In the genomic region with DNA sequence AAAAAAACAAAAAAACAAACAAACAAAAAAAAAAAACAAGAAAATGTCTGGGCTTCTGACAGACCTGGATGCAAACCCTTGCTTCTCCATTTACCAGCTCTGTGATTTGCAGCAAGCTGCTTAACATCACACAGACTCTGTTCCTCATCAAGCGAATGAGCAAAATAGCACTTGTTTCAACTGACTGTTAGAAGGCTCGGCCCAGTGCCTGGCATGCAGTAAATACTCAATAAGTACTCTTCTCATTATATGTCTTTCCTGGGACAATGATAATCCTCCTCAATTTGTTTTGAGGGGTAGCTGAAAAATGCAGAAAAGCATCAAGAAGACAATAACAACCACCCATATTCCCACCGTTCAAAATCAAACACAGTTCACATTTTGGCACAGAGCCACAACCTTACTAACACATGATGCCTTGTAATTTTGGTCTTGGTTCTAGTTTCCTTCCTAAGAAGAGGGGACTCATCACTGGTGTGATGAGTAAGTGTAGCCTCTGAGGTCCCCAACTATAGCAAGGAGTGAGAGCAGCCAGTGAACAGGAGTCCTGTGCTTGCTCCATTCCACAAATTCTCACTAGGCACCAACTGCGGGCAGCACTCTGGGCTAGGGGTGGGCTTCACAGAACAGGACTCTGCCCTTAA, we compare ENCODE assay signal across 19 cellular contexts.
DNase-seq lines count a peak whose midpoint lies in the region; ATAC-seq and TF ChIP-seq lines count a peak whose summit lies in the region.
"Had no signal": no experiment of that assay in that cellular context is flagged by ENCODE, and none has a peak within 500 bp of the region (broad histone marks: within the 10 kb centered on the region; RNA-seq: fewer than 3 reads in every experiment).

No MANE protein-coding gene starts in this region.

- H3K9ac ChIP-seq in PC-3 (ENCODE audit: low read length) (no peak overlapping the region), skeletal muscle tissue (ENCODE audit: low read depth in 1 of 3, low read length in 3 of 3) (no peak overlapping the region)

- no peaks in the 10 kb centered on the region for H4K20me1 ChIP-seq in PC-3 (ENCODE audit: low read length)

- H3K4me1 ChIP-seq in PC-3 (ENCODE audit: insufficient read depth, low read length) (peaks cover 12% of the 10 kb centered on the region), skeletal muscle tissue (ENCODE audit: control insufficient read depth in 3 of 3, insufficient read depth in 3 of 3, low read length in 3 of 3) (peaks cover 28 to 34% (median 31%) of the 10 kb centered on the region in 3 donors)
- H3K4me1 ChIP-seq: breast epithelium had no signal

- no peak overlapping the region for H2AFZ ChIP-seq in PC-3 (ENCODE audit: low read length)
- H2AFZ ChIP-seq: GM23338 had no signal

- H3K4me2 ChIP-seq in PC-3 (ENCODE audit: low read length), result no peak overlapping the region
- H3K4me2 ChIP-seq: GM23338 had no signal

- BruUV-seq in PC-3 (replicated peaks; lab: Mats Ljungman, UMichigan), result no TSS peak

- ATAC-seq in PC-3, result no peak
- ATAC-seq: GM23338, sciatic nerve had no signal

- H3K4me3 ChIP-seq in PC-3 (ENCODE audit: low read length) (no peak overlapping the region), fibroblast of mammary gland (ENCODE audit: control insufficient read depth, low read depth, low read length) (no peak overlapping the region), skeletal muscle tissue (ENCODE audit: low read length in 3 of 3) (no peak overlapping the region)
- H3K4me3 ChIP-seq: breast epithelium, GM23338 had no signal

- H3K36me3 ChIP-seq in PC-3 (ENCODE audit: low read depth, low read length) (no peaks in the 10 kb centered on the region), skeletal muscle tissue (ENCODE audit: control insufficient read depth in 3 of 3, insufficient read depth in 3 of 3, low read length in 3 of 3) (no peaks in the 10 kb centered on the region)
- H3K36me3 ChIP-seq: breast epithelium had no signal

- intact Hi-C loops in PC-3 (cut with micrococcal nuclease), result loop anchor here (5.0 kb wide), 3 partner anchors 72 to 147 kb away; no protein-coding TSS in a partner anchor

- H3K9me3 ChIP-seq in PC-3 (ENCODE audit: low read length) (no peaks in the 10 kb centered on the region), skeletal muscle tissue (ENCODE audit: control insufficient read depth in 3 of 3, low read length in 3 of 3) (no peaks in the 10 kb centered on the region)
- H3K9me3 ChIP-seq: breast epithelium had no signal

- H3F3A ChIP-seq in PC-3 (ENCODE audit: low read length, unreplicated experiment), result no peaks in the 10 kb centered on the region

- DNase-seq in activated CD4-positive, alpha-beta T cell treated with anti-CD3 and anti-CD28 coated beads for 48 hours, result peak; percentile 35
- no peak for DNase-seq in activated CD4-positive, alpha-beta T cell treated with anti-CD3 and anti-CD28 coated beads, Interleukin-2, amount 50 U/mL, for 4 hours
- DNase-seq in PC-3 (peak; percentile 40), fibroblast of mammary gland (ENCODE audit: low read depth) (peak; percentile 40), NCI-H2029 treated with DMSO at 0.1 percent for 48 hours (lab: John Stamatoyannopoulos, UW) (no peak), OCI-M2 (lab: John Stamatoyannopoulos, UW; ENCODE audit: unreplicated experiment) (no peak), GM10248 (ENCODE audit: extremely low spot score) (no peak)
- DNase-seq: activated CD4-positive, alpha-beta T cell treated with anti-CD3 and anti-CD28 coated beads, Interleukin-2, amount 10 ng/mL, durations not matched to agents 7 days and 5 days; C1 segment of cervical spinal cord; DMS 273 treated with DMSO at 0.1 percent for 48 hours; KG1; NCI-H1105 treated with DMSO at 0.1 percent for 48 hours; stimulated activated CD4-positive, alpha-beta T cell treated with anti-CD3 and anti-CD28 coated beads, Interleukin-4, amount 100 ng/mL, for 4 hours; stimulated activated CD8-positive, alpha-beta memory T cell treated with anti-CD3 and anti-CD28 coated beads, Interleukin-4, amount 100 ng/mL, for 48 hours had no signal

- H3K27ac ChIP-seq in PC-3 (ENCODE audit: low read length) (no peak overlapping the region), skeletal muscle tissue (ENCODE audit: low read depth, low read length) (peak overlapping the region; percentile 92)
- H3K27ac ChIP-seq: breast epithelium, HL-60 had no signal

- H3K9me2 ChIP-seq in PC-3 (replicated peaks; ENCODE audit: low read length), result no peaks in the 10 kb centered on the region

- POLR2A ChIA-PET in PC-3 (lab: Charles Lee; ENCODE audit: unreplicated experiment), result no interaction called here
- POLR2A ChIA-PET in GM10248 (lab: Yijun Ruan, JAX), result interaction anchor here (0.6 kb wide), 1 partner anchor 355 kb away, joined by 3 read pairs; no protein-coding TSS in a partner anchor

- H3K27me3 ChIP-seq in PC-3 (ENCODE audit: low read length) (no peaks in the 10 kb centered on the region), skeletal muscle tissue (ENCODE audit: control insufficient read depth in 3 of 3, insufficient read depth in 3 of 3, low read length in 3 of 3) (no peaks in the 10 kb centered on the region)
- H3K27me3 ChIP-seq: breast epithelium had no signal

- H3K79me2 ChIP-seq in PC-3 (ENCODE audit: low read length), result no peaks in the 10 kb centered on the region

- CTCF ChIA-PET in PC-3 (lab: Charles Lee) (no interaction called here), GM10248 (lab: Yijun Ruan, JAX) (interaction anchor here (1.1 kb wide), 1 partner anchor 454 kb away, joined by 3 read pairs; no protein-coding TSS in a partner anchor)

- TF ChIP-seq CTCF in PC-3 (conservative IDR thresholded peaks at IDR 0.05; ENCODE audit: low read depth, low read length) (no peak), fibroblast of mammary gland (conservative IDR thresholded peaks at IDR 0.05; ENCODE audit: control insufficient read depth, insufficient read depth, low read depth, low read length) (no peak), GM10248 (IDR thresholded peaks at IDR 0.05; ENCODE audit: control extremely low read depth, extremely low read depth, low read depth, missing control alignments) (no peak)

Comparison
In these comparisons a context has a peak if more than half of its experiments do, and no peak if none do; other contexts are left out.
1. DNase-seq: peak in activated CD4-positive, alpha-beta T cell treated with anti-CD3 and anti-CD28 coated beads for 48 hours (single experiment), PC-3 (single experiment) and fibroblast of mammary gland (single experiment); none in activated CD4-positive, alpha-beta T cell treated with anti-CD3 and anti-CD28 coated beads, Interleukin-2, amount 50 U/mL, for 4 hours (0 of 2), NCI-H2029 treated with DMSO at 0.1 percent for 48 hours (single experiment), OCI-M2 (single experiment) and GM10248 (single experiment).